Comparison of ENCODE assay signal across 1 cellular context in the genomic region with DNA sequence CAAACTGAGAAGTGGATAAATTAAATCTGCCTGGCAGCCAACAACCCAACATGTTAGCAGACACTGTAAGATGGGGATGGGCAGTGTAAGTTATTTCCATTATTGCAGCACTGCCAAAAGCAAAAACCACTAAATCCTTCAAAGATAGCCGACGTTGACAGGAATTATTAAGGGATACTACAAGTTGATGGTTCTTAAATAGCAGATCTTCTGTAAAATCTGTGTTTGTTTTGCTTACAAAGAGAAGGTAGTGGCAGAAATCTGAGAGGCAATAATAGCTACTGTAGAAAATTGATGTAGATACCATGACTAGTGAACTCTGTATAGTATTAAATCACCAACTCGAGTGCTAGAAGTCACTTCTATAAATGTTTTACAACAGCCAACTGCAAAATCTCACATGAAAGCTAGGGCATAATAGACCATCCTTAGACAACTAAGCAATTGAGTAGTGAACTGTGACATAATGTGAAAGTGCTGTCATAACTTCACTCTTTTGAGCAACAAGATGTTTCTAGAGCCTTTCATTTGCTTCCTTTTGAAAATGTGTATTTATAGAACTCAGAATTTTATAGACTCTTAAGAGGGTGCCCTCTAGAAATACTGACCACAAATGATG.
TF ChIP-seq lines count a peak whose summit lies in the region.

No MANE protein-coding gene starts in this region.

TF ChIP-seq in HEK293, 187 proteins besides CTCF, POLR2A, EP300 and RAD21 (continued from another document and continues in another):
- TF ChIP-seq, protein P1, sequence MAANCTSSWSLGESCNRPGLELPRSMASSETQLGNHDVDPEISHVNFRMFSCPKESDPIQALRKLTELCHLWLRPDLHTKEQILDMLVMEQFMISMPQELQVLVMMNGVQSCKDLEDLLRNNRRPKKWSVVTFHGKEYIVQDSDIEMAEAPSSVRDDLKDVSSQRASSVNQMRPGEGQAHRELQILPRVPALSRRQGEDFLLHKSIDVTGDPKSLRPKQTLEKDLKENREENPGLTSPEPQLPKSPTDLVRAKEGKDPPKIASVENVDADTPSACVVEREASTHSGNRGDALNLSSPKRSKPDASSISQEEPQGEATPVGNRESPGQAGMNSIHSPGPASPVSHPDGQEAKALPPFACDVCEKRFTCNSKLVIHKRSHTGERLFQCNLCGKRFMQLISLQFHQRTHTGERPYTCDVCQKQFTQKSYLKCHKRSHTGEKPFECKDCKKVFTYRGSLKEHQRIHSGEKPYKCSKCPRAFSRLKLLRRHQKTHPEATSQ (tag by site-specific recombination; IDR thresholded peaks at IDR 0.05), result no peak
- TF ChIP-seq ZNF610 (tag by site-specific recombination; IDR thresholded peaks at IDR 0.05; ENCODE audit: borderline replicate concordance) (no peak), ZNF132 (tag by site-specific recombination; IDR thresholded peaks at IDR 0.05; ENCODE audit: borderline replicate concordance) (no peak), PRDM1 (tag by site-specific recombination; IDR thresholded peaks at IDR 0.05) (no peak), ZNF423 (tag by site-specific recombination; IDR thresholded peaks at IDR 0.05) (no peak), BCL11B (tag by site-specific recombination; IDR thresholded peaks at IDR 0.05; ENCODE audit: low read depth) (no peak), ZNF214 (tag by site-specific recombination; IDR thresholded peaks at IDR 0.05; ENCODE audit: borderline replicate concordance) (no peak), ZNF19 (tag by site-specific recombination; IDR thresholded peaks at IDR 0.05; ENCODE audit: low read depth) (no peak), YY2 (tag by site-specific recombination; IDR thresholded peaks at IDR 0.05) (no peak), TRIM28 (IDR thresholded peaks at IDR 0.05; ENCODE audit: borderline replicate concordance, low read length) (peak; percentile 71; the same call in 1 of the 2 replicates), GFI1B (tag by site-specific recombination; IDR thresholded peaks at IDR 0.05) (0 out of 2 replicates have a peak, but pooled peaks have one; percentile 9), ZNF248 (tag by site-specific recombination; IDR thresholded peaks at IDR 0.05) (no peak), SP3 (tag by site-specific recombination; IDR thresholded peaks at IDR 0.05) (no peak), ZNF157 (tag by site-specific recombination; IDR thresholded peaks at IDR 0.05) (no peak), MYNN (tag by site-specific recombination; IDR thresholded peaks at IDR 0.05; ENCODE audit: borderline replicate concordance) (no peak), ZFP69B (tag by site-specific recombination; IDR thresholded peaks at IDR 0.05) (no peak), ZNF140 (tag by site-specific recombination; IDR thresholded peaks at IDR 0.05) (no peak), ZNF366 (tag by site-specific recombination; conservative IDR thresholded peaks at IDR 0.05) (no peak), WT1 (tag by site-specific recombination; IDR thresholded peaks at IDR 0.05) (no peak), ZNF184 (tag by site-specific recombination; IDR thresholded peaks at IDR 0.05) (no peak), ZNF626 (tag by site-specific recombination; IDR thresholded peaks at IDR 0.05) (no peak), ZNF2 (tag by site-specific recombination; IDR thresholded peaks at IDR 0.05) (no peak), ZNF23 (tag by site-specific recombination; IDR thresholded peaks at IDR 0.05; ENCODE audit: borderline replicate concordance) (no peak), ZNF677 (tag by site-specific recombination; IDR thresholded peaks at IDR 0.05) (no peak), ZNF10 (tag by site-specific recombination; IDR thresholded peaks at IDR 0.05) (peak; percentile 53; the same call in 1 of the 2 replicates), ZBTB48 (tag by site-specific recombination; IDR thresholded peaks at IDR 0.05) (no peak), ZNF223 (tag by site-specific recombination; IDR thresholded peaks at IDR 0.05) (no peak), ZNF792 (tag by site-specific recombination; IDR thresholded peaks at IDR 0.05) (no peak), ZNF391 (tag by site-specific recombination; IDR thresholded peaks at IDR 0.05; ENCODE audit: borderline replicate concordance, low read depth) (no peak), ZNF37A (tag by site-specific recombination; IDR thresholded peaks at IDR 0.05) (no peak), ZNF776 (tag by site-specific recombination; IDR thresholded peaks at IDR 0.05; ENCODE audit: borderline replicate concordance) (no peak), ZNF623 (tag by site-specific recombination; IDR thresholded peaks at IDR 0.05) (no peak), ZNF174 (tag by site-specific recombination; IDR thresholded peaks at IDR 0.05) (no peak), ZNF621 (tag by site-specific recombination; IDR thresholded peaks at IDR 0.05) (no peak), SALL2 (tag by site-specific recombination; IDR thresholded peaks at IDR 0.05; ENCODE audit: borderline replicate concordance) (no peak)
- TF ChIP-seq, protein P2, sequence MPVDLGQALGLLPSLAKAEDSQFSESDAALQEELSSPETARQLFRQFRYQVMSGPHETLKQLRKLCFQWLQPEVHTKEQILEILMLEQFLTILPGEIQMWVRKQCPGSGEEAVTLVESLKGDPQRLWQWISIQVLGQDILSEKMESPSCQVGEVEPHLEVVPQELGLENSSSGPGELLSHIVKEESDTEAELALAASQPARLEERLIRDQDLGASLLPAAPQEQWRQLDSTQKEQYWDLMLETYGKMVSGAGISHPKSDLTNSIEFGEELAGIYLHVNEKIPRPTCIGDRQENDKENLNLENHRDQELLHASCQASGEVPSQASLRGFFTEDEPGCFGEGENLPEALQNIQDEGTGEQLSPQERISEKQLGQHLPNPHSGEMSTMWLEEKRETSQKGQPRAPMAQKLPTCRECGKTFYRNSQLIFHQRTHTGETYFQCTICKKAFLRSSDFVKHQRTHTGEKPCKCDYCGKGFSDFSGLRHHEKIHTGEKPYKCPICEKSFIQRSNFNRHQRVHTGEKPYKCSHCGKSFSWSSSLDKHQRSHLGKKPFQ (tag by site-specific recombination; IDR thresholded peaks at IDR 0.05), result peak; percentile 74
- TF ChIP-seq, protein P3, sequence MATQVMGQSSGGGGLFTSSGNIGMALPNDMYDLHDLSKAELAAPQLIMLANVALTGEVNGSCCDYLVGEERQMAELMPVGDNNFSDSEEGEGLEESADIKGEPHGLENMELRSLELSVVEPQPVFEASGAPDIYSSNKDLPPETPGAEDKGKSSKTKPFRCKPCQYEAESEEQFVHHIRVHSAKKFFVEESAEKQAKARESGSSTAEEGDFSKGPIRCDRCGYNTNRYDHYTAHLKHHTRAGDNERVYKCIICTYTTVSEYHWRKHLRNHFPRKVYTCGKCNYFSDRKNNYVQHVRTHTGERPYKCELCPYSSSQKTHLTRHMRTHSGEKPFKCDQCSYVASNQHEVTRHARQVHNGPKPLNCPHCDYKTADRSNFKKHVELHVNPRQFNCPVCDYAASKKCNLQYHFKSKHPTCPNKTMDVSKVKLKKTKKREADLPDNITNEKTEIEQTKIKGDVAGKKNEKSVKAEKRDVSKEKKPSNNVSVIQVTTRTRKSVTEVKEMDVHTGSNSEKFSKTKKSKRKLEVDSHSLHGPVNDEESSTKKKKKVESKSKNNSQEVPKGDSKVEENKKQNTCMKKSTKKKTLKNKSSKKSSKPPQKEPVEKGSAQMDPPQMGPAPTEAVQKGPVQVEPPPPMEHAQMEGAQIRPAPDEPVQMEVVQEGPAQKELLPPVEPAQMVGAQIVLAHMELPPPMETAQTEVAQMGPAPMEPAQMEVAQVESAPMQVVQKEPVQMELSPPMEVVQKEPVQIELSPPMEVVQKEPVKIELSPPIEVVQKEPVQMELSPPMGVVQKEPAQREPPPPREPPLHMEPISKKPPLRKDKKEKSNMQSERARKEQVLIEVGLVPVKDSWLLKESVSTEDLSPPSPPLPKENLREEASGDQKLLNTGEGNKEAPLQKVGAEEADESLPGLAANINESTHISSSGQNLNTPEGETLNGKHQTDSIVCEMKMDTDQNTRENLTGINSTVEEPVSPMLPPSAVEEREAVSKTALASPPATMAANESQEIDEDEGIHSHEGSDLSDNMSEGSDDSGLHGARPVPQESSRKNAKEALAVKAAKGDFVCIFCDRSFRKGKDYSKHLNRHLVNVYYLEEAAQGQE (tag by site-specific recombination; IDR thresholded peaks at IDR 0.05), result no peak
- TF ChIP-seq, protein P4, sequence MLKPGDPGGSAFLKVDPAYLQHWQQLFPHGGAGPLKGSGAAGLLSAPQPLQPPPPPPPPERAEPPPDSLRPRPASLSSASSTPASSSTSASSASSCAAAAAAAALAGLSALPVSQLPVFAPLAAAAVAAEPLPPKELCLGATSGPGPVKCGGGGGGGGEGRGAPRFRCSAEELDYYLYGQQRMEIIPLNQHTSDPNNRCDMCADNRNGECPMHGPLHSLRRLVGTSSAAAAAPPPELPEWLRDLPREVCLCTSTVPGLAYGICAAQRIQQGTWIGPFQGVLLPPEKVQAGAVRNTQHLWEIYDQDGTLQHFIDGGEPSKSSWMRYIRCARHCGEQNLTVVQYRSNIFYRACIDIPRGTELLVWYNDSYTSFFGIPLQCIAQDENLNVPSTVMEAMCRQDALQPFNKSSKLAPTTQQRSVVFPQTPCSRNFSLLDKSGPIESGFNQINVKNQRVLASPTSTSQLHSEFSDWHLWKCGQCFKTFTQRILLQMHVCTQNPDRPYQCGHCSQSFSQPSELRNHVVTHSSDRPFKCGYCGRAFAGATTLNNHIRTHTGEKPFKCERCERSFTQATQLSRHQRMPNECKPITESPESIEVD (tag by site-specific recombination; IDR thresholded peaks at IDR 0.05), result peak; percentile 97
- TF ChIP-seq, protein P5, sequence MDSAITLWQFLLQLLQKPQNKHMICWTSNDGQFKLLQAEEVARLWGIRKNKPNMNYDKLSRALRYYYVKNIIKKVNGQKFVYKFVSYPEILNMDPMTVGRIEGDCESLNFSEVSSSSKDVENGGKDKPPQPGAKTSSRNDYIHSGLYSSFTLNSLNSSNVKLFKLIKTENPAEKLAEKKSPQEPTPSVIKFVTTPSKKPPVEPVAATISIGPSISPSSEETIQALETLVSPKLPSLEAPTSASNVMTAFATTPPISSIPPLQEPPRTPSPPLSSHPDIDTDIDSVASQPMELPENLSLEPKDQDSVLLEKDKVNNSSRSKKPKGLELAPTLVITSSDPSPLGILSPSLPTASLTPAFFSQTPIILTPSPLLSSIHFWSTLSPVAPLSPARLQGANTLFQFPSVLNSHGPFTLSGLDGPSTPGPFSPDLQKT (IDR thresholded peaks at IDR 0.05; ENCODE audit: borderline replicate concordance, low read depth, low read length), result no peak
- TF ChIP-seq, protein P6, sequence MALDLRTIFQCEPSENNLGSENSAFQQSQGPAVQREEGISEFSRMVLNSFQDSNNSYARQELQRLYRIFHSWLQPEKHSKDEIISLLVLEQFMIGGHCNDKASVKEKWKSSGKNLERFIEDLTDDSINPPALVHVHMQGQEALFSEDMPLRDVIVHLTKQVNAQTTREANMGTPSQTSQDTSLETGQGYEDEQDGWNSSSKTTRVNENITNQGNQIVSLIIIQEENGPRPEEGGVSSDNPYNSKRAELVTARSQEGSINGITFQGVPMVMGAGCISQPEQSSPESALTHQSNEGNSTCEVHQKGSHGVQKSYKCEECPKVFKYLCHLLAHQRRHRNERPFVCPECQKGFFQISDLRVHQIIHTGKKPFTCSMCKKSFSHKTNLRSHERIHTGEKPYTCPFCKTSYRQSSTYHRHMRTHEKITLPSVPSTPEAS (tag by site-specific recombination; IDR thresholded peaks at IDR 0.05), result no peak
- TF ChIP-seq, protein P7, sequence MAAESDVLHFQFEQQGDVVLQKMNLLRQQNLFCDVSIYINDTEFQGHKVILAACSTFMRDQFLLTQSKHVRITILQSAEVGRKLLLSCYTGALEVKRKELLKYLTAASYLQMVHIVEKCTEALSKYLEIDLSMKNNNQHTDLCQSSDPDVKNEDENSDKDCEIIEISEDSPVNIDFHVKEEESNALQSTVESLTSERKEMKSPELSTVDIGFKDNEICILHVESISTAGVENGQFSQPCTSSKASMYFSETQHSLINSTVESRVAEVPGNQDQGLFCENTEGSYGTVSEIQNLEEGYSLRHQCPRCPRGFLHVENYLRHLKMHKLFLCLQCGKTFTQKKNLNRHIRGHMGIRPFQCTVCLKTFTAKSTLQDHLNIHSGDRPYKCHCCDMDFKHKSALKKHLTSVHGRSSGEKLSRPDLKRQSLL (tag by site-specific recombination; IDR thresholded peaks at IDR 0.05), result 0 out of 2 replicates have a peak, but pooled peaks have one; percentile 23
- TF ChIP-seq, protein P8, sequence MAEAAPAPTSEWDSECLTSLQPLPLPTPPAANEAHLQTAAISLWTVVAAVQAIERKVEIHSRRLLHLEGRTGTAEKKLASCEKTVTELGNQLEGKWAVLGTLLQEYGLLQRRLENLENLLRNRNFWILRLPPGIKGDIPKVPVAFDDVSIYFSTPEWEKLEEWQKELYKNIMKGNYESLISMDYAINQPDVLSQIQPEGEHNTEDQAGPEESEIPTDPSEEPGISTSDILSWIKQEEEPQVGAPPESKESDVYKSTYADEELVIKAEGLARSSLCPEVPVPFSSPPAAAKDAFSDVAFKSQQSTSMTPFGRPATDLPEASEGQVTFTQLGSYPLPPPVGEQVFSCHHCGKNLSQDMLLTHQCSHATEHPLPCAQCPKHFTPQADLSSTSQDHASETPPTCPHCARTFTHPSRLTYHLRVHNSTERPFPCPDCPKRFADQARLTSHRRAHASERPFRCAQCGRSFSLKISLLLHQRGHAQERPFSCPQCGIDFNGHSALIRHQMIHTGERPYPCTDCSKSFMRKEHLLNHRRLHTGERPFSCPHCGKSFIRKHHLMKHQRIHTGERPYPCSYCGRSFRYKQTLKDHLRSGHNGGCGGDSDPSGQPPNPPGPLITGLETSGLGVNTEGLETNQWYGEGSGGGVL (tag by site-specific recombination; IDR thresholded peaks at IDR 0.05), result no peak
- TF ChIP-seq, protein P9, sequence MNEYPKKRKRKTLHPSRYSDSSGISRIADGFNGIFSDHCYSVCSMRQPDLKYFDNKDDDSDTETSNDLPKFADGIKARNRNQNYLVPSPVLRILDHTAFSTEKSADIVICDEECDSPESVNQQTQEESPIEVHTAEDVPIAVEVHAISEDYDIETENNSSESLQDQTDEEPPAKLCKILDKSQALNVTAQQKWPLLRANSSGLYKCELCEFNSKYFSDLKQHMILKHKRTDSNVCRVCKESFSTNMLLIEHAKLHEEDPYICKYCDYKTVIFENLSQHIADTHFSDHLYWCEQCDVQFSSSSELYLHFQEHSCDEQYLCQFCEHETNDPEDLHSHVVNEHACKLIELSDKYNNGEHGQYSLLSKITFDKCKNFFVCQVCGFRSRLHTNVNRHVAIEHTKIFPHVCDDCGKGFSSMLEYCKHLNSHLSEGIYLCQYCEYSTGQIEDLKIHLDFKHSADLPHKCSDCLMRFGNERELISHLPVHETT (tag by site-specific recombination; IDR thresholded peaks at IDR 0.05), result no peak
- TF ChIP-seq, protein P10, sequence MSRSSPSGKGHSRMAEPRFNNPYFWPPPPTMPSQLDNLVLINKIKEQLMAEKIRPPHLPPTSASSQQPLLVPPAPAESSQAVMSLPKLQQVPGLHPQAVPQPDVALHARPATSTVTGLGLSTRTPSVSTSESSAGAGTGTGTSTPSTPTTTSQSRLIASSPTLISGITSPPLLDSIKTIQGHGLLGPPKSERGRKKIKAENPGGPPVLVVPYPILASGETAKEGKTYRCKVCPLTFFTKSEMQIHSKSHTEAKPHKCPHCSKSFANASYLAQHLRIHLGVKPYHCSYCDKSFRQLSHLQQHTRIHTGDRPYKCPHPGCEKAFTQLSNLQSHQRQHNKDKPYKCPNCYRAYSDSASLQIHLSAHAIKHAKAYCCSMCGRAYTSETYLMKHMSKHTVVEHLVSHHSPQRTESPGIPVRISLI (tag by site-specific recombination; IDR thresholded peaks at IDR 0.05), result no peak
